ENCODE assay signal across 22 cellular contexts in genomic region chr19:2194513-2195078, GRCh38. TPM values are rescaled to one million over a fixed set of nuclear protein-coding genes. Genes with fewer than 3 reads are reported as not detected.
"Had no signal": no experiment of that assay in that cellular context is flagged by ENCODE, and none has a peak within 500 bp of the region (broad histone marks: within the 10 kb centered on the region; RNA-seq: fewer than 3 reads in every experiment).

No MANE protein-coding gene starts in this region.

- H3K27ac ChIP-seq: colonic mucosa, esophagus squamous epithelium, gastroesophageal sphincter, left lung, neural progenitor cell, pancreas, testis, tibial nerve had no signal

- H3K36me3 ChIP-seq: neural progenitor cell had no signal

- H3K4me3 ChIP-seq: colonic mucosa, esophagus squamous epithelium, gastroesophageal sphincter, left lung, lung, neural progenitor cell, pancreas, testis, tibial nerve had no signal

- H3K4me1 ChIP-seq: colonic mucosa, esophagus squamous epithelium, left lung, pancreas, testis had no signal

- DNase-seq: colonic mucosa; dermis blood vessel endothelial cell; esophagus squamous epithelium; foreskin fibroblast; glutamatergic neuron; islet precursor cell; left lung; mesenchymal stem cell; midbrain; occipital lobe; stimulated activated CD4-positive, alpha-beta T cell treated with anti-CD3 and anti-CD28 coated beads, Interleukin-2, amount 100 ng/mL, for 24 hours; stimulated activated CD4-positive, alpha-beta T cell treated with anti-CD3 and anti-CD28 coated beads, Interleukin-4, amount 100 ng/mL, for 4 hours; stimulated activated naive B cell treated with anti-CD40 and anti-IgM and Interleukin-4, amounts not matched to agents 10 μg/mL and 1 μg/mL and 100 μg/mL, for 72 hours; stimulated activated naive CD8-positive, alpha-beta T cell treated with anti-CD3 and anti-CD28 coated beads, Interleukin-15, amount 100 ng/mL, for 72 hours; testis had no signal

- H3K9me3 ChIP-seq: colonic mucosa, esophagus squamous epithelium, gastroesophageal sphincter, left lung, pancreas, testis, tibial nerve had no signal

- H3K27me3 ChIP-seq: colonic mucosa, esophagus squamous epithelium, gastroesophageal sphincter, left lung, neural progenitor cell, pancreas, testis, tibial nerve had no signal

- ATAC-seq: gastroesophageal sphincter; left lung; natural killer cell treated with Interleukin-12 subunit alpha and Interleukin-12 subunit beta and Interleukin-15 and Interleukin-18, amount 100 ng/mL, for 72 hours; pancreas; sciatic nerve; stimulated activated naive B cell treated with anti-CD40 and anti-IgM and Interleukin-4, amounts not matched to agents 10 μg/mL and 1 μg/mL and 100 μg/mL, for 72 hours; stimulated activated naive CD8-positive, alpha-beta T cell treated with anti-CD3 and anti-CD28 coated beads, Interleukin-15, amount 100 ng/mL, for 72 hours had no signal

RNA-seq across cellular contexts. Expression of gene AMH, which starts 54.5 kb away (rescaled TPM):
- total RNA-seq: occipital lobe had no signal
